In genomic region chr5:14900661-14901461, GRCh38 we compare ENCODE assay signal across 11 cellular contexts. TPM values are rescaled to one million over a fixed set of nuclear protein-coding genes. Genes with fewer than 3 reads are reported as not detected.
DNase-seq lines count a peak whose midpoint lies in the region; ATAC-seq and TF ChIP-seq lines count a peak whose summit lies in the region.
"Had no signal": no experiment of that assay in that cellular context is flagged by ENCODE, and none has a peak within 500 bp of the region (broad histone marks: within the 10 kb centered on the region; RNA-seq: fewer than 3 reads in every experiment).

No MANE protein-coding gene starts in this region.

- no peak overlapping the region for H2BK15ac ChIP-seq in mesendoderm (replicated peaks; ENCODE audit: low read depth)

- H3K23ac ChIP-seq in mesendoderm (ENCODE audit: low read length): no peak overlapping the region

- H3K27me3 Mint-ChIP-seq in naive thymus-derived CD4-positive, alpha-beta T cell: peaks cover 0 to 5% (median 0%) of the 10 kb centered on the region in 5 donors
- H3K27me3 Mint-ChIP-seq: stimulated activated naive CD8-positive, alpha-beta T cell treated with anti-CD3 and anti-CD28 coated beads, Interleukin-15, Interleukin-2, amounts not matched to agents 100 ng/mL and 50 ng/mL, for 24 hours had no signal

- TF ChIP-seq CTCF in esophagus muscularis mucosa (IDR thresholded peaks at IDR 0.05) (no peak), tibial artery (IDR thresholded peaks at IDR 0.05) (no peak)

- DNase-seq in NCI-H226 (peak; percentile 47), esophagus muscularis mucosa (ENCODE audit: extremely low spot score) (no peak), mesendoderm (peak; percentile 76), tibial artery (peak in 1 of 2 donors; percentile 61), middle frontal gyrus (ENCODE audit: extremely low spot score, low spot score) (no peak), NCI-H2081 treated with DMSO at 0.1 percent for 48 hours (lab: John Stamatoyannopoulos, UW) (no peak), MV-4-11 (lab: John Stamatoyannopoulos, UW) (no peak)
- DNase-seq in naive thymus-derived CD4-positive, alpha-beta T cell: no peak
- DNase-seq: activated naive CD4-positive, alpha-beta T cell treated with anti-CD3 and anti-CD28 coated beads, Interleukin-2, amount 10 ng/mL, durations not matched to agents 7 days and 5 days; NCI-H187 treated with DMSO at 0.1 percent for 48 hours had no signal

- TF ChIP-seq POLR2A in esophagus muscularis mucosa (IDR thresholded peaks at IDR 0.05; ENCODE audit: low read depth): no peak

- H3K36me3 Mint-ChIP-seq in naive thymus-derived CD4-positive, alpha-beta T cell: no peaks in the 10 kb centered on the region
- H3K36me3 Mint-ChIP-seq: activated naive CD4-positive, alpha-beta T cell treated with anti-CD3 and anti-CD28 coated beads, Interleukin-2, amount 10 ng/mL, durations not matched to agents 7 days and 5 days had no signal

- peak overlapping the region; percentile 47 for H3K56ac ChIP-seq in mesendoderm (ENCODE audit: low read length)

- H3K9me3 ChIP-seq in esophagus muscularis mucosa: no peaks in the 10 kb centered on the region
- no peaks in the 10 kb centered on the region for H3K9me3 ChIP-seq in tibial artery
- no peaks in the 10 kb centered on the region for H3K9me3 ChIP-seq in naive thymus-derived CD4-positive, alpha-beta T cell (ENCODE audit: control insufficient read depth in 2 of 3, low read length in 3 of 3)

- H3K36me3 ChIP-seq in esophagus muscularis mucosa (no peaks in the 10 kb centered on the region), mesendoderm (ENCODE audit: control insufficient read depth, insufficient read depth, low read length) (no peaks in the 10 kb centered on the region), tibial artery (no peaks in the 10 kb centered on the region)
- H3K36me3 ChIP-seq in naive thymus-derived CD4-positive, alpha-beta T cell (ENCODE audit: control insufficient read depth in 2 of 3, insufficient read depth in 3 of 3, low read length in 3 of 3): no peaks in the 10 kb centered on the region

- POLR2A ChIA-PET in naive thymus-derived CD4-positive, alpha-beta T cell (lab: Charles Lee): no interaction called here

- H2AK5ac ChIP-seq in mesendoderm (ENCODE audit: low read length): no peak overlapping the region

- no peak overlapping the region for H3K9ac ChIP-seq in mesendoderm (ENCODE audit: low read length)

- no peak overlapping the region for H4K5ac ChIP-seq in mesendoderm (ENCODE audit: low read length)

- no peak overlapping the region for H3K18ac ChIP-seq in mesendoderm (ENCODE audit: low read length)

- H3K9me3 Mint-ChIP-seq in naive thymus-derived CD4-positive, alpha-beta T cell: no peaks in the 10 kb centered on the region
- H3K9me3 Mint-ChIP-seq: activated naive CD4-positive, alpha-beta T cell treated with anti-CD3 and anti-CD28 coated beads, Interleukin-2, amount 10 ng/mL, durations not matched to agents 7 days and 5 days; stimulated activated naive CD8-positive, alpha-beta T cell treated with anti-CD3 and anti-CD28 coated beads, Interleukin-15, Interleukin-2, amounts not matched to agents 100 ng/mL and 50 ng/mL, for 24 hours had no signal

- H4K8ac ChIP-seq in mesendoderm (ENCODE audit: low read depth, low read length): no peak overlapping the region

- H3K27me3 ChIP-seq in esophagus muscularis mucosa (no peaks in the 10 kb centered on the region), mesendoderm (ENCODE audit: insufficient read depth, low read length, poor library complexity) (no peaks in the 10 kb centered on the region), tibial artery (no peaks in the 10 kb centered on the region)
- no peaks in the 10 kb centered on the region for H3K27me3 ChIP-seq in naive thymus-derived CD4-positive, alpha-beta T cell (ENCODE audit: control insufficient read depth in 2 of 2, insufficient read depth in 2 of 2, low read length in 2 of 2)

- WGBS in esophagus muscularis mucosa: 62% methylated on average over 9 of the region's 9 CpGs
- no CpG with 5 or more reads among the region's 9 CpGs for WGBS in mesendoderm (ENCODE audit: extremely low coverage, insufficient coverage, low lambda C conversion rate)

- H3K27ac Mint-ChIP-seq in naive thymus-derived CD4-positive, alpha-beta T cell: no peak overlapping the region
- H3K27ac Mint-ChIP-seq: activated naive CD4-positive, alpha-beta T cell treated with anti-CD3 and anti-CD28 coated beads, Interleukin-2, amount 10 ng/mL, durations not matched to agents 7 days and 5 days; stimulated activated naive CD8-positive, alpha-beta T cell treated with anti-CD3 and anti-CD28 coated beads, Interleukin-15, Interleukin-2, amounts not matched to agents 100 ng/mL and 50 ng/mL, for 24 hours had no signal

- ATAC-seq in naive thymus-derived CD4-positive, alpha-beta T cell: no peak

- CTCF ChIA-PET in naive thymus-derived CD4-positive, alpha-beta T cell (lab: Charles Lee): no interaction called here

- no peak overlapping the region for H3K4me2 ChIP-seq in mesendoderm (ENCODE audit: low read length)

- H3K4me3 ChIP-seq in esophagus muscularis mucosa (no peak overlapping the region), mesendoderm (ENCODE audit: low read length) (no peak overlapping the region), tibial artery (no peak overlapping the region)
- no peak overlapping the region for H3K4me3 ChIP-seq in naive thymus-derived CD4-positive, alpha-beta T cell (ENCODE audit: low read length)

- H2BK120ac ChIP-seq in mesendoderm (ENCODE audit: low read depth, low read length): no peak overlapping the region

- H2BK5ac ChIP-seq in mesendoderm (ENCODE audit: low read length): peak overlapping the region; percentile 69

- TF ChIP-seq EP300 in esophagus muscularis mucosa (IDR thresholded peaks at IDR 0.05): no peak

- H3K79me1 ChIP-seq in mesendoderm (ENCODE audit: low read length): no peaks in the 10 kb centered on the region

- peak overlapping the region; percentile 28 to 49 (median 40) for H3K27ac ChIP-seq in esophagus muscularis mucosa (replicated peaks in 1 of 4)
- H3K27ac ChIP-seq in mesendoderm (ENCODE audit: low read depth, low read length): peak overlapping the region; percentile 61
- H3K27ac ChIP-seq in tibial artery: peak overlapping the region; percentile 9 to 40
- no peak overlapping the region for H3K27ac ChIP-seq in naive thymus-derived CD4-positive, alpha-beta T cell (ENCODE audit: low read depth, low read length)

- intact Hi-C loops in esophagus muscularis mucosa (cut with DNase I): no loop called here
- intact Hi-C loops in tibial artery (cut with DNase I; ENCODE audit: low total_unique reads): no loop called here
- intact Hi-C loops in naive thymus-derived CD4-positive, alpha-beta T cell (cut with micrococcal nuclease): no loop called here

- peak overlapping the region; percentile 26 for H3K4ac ChIP-seq in mesendoderm (ENCODE audit: low read depth, low read length)

- H3K4me1 Mint-ChIP-seq in naive thymus-derived CD4-positive, alpha-beta T cell: peaks cover 0 to 3% (median 0%) of the 10 kb centered on the region in 7 donors
- H3K4me1 Mint-ChIP-seq: activated naive CD4-positive, alpha-beta T cell treated with anti-CD3 and anti-CD28 coated beads, Interleukin-2, amount 10 ng/mL, durations not matched to agents 7 days and 5 days had no signal

- H3K79me2 ChIP-seq in mesendoderm (ENCODE audit: control insufficient read depth, insufficient read depth, low read length): no peaks in the 10 kb centered on the region

- peaks cover 7 to 23% (median 11%) of the 10 kb centered on the region in 4 donors for H3K4me1 ChIP-seq in esophagus muscularis mucosa
- H3K4me1 ChIP-seq in mesendoderm (ENCODE audit: control insufficient read depth, low read depth, low read length): no peaks in the 10 kb centered on the region
- H3K4me1 ChIP-seq in tibial artery: peaks cover 0 to 16% (median 2%) of the 10 kb centered on the region in 4 donors
- H3K4me1 ChIP-seq in naive thymus-derived CD4-positive, alpha-beta T cell (ENCODE audit: control insufficient read depth in 2 of 2, insufficient read depth in 2 of 2, low read length in 2 of 2): no peaks in the 10 kb centered on the region

- no peak overlapping the region for H3K4me3 Mint-ChIP-seq in naive thymus-derived CD4-positive, alpha-beta T cell
- H3K4me3 Mint-ChIP-seq: activated naive CD4-positive, alpha-beta T cell treated with anti-CD3 and anti-CD28 coated beads, Interleukin-2, amount 10 ng/mL, durations not matched to agents 7 days and 5 days; stimulated activated naive CD8-positive, alpha-beta T cell treated with anti-CD3 and anti-CD28 coated beads, Interleukin-15, Interleukin-2, amounts not matched to agents 100 ng/mL and 50 ng/mL, for 24 hours had no signal

RNA-seq across cellular contexts. Expression of gene ANKH, which starts 29.3 kb away (rescaled TPM):
- 10 to 100 TPM; 33.4 to 49.4 (median 38.0) TPM for total RNA-seq in esophagus muscularis mucosa
- 3.2 TPM for polyA plus RNA-seq in mesendoderm (2013, experiment 1 of 2)
- polyA plus RNA-seq in mesendoderm (2013, experiment 2 of 2): 3.1 TPM
- total RNA-seq in naive thymus-derived CD4-positive, alpha-beta T cell: 100 to 1,000 TPM in 3 of 5 experiments, 10 to 100 TPM in 2; 40.6 to 190 (median 113) TPM
- 10 to 100 TPM; 35.9 to 45.5 TPM for polyA plus RNA-seq in naive thymus-derived CD4-positive, alpha-beta T cell

Comparison
In these comparisons a context has a peak if more than half of its experiments do, and no peak if none do; other contexts are left out.
1. DNase-seq: peak in NCI-H226 (single experiment) and mesendoderm (single experiment); none in esophagus muscularis mucosa (single experiment), middle frontal gyrus (single experiment), NCI-H2081 treated with DMSO at 0.1 percent for 48 hours (single experiment), naive thymus-derived CD4-positive, alpha-beta T cell (0 of 9) and MV-4-11 (single experiment).